In genomic region chr9:133952598-133953550, GRCh38 we compare ENCODE assay signal across 18 cellular contexts. TPM values are rescaled to one million over a fixed set of nuclear protein-coding genes. Genes with fewer than 3 reads are reported as not detected.
A peak's percentile ranks its signal among the peaks of the same experiment; 100 is the strongest.
DNase-seq lines count a peak whose midpoint lies in the region; ATAC-seq and TF ChIP-seq lines count a peak whose summit lies in the region.
"Had no signal": no experiment of that assay in that cellular context is flagged by ENCODE, and none has a peak within 500 bp of the region (broad histone marks: within the 10 kb centered on the region; RNA-seq: fewer than 3 reads in every experiment).

No MANE protein-coding gene starts in this region.

- peaks cover 20 to 34% of the 10 kb centered on the region in 2 experiments for H3K36me3 ChIP-seq in trophoblast cell (ENCODE audit: control insufficient read depth in 1 of 2, insufficient read depth in 2 of 2, low read length in 2 of 2)
- H3K36me3 ChIP-seq: HAP-1 had no signal

- H4K8ac ChIP-seq in trophoblast cell (ENCODE audit: low read depth, low read length), result no peak overlapping the region

- peaks cover 3% of the 10 kb centered on the region for H3K9me3 ChIP-seq in trophoblast cell (ENCODE audit: insufficient read depth, low read depth, low read length)
- H3K9me3 ChIP-seq: HAP-1, SJSA1 had no signal

- H3K27me3 ChIP-seq in trophoblast cell (ENCODE audit: insufficient read depth, low read length), result no peaks in the 10 kb centered on the region
- H3K27me3 ChIP-seq: SJSA1 had no signal

- no peak for DNase-seq in activated CD4-positive, alpha-beta T cell treated with anti-CD3 and anti-CD28 coated beads for 36 hours
- no peak for DNase-seq in activated CD4-positive, alpha-beta T cell treated with anti-CD3 and anti-CD28 coated beads, Interleukin-2, amount 50 U/mL, for 1 hour
- DNase-seq in glutamatergic neuron, result no peak
- DNase-seq in trophoblast cell, result no peak
- DNase-seq in NCI-H1694 (lab: John Stamatoyannopoulos, UW), result no peak
- no peak for DNase-seq in ACHN
- no peak for DNase-seq in stimulated activated CD8-positive, alpha-beta memory T cell treated with anti-CD3 and anti-CD28 coated beads, Interleukin-4, amount 100 ng/mL, for 48 hours
- DNase-seq: DMS 273 treated with DMSO at 0.1 percent for 48 hours; MV-4-11; NCI-H1417; NCI-H1930; NCI-H526 treated with DMSO at 0.1 percent for 48 hours; NK-92 treated with Interleukin-12 subunit alpha and Interleukin-12 subunit beta, amount 100 ng/mL, for 24 hours; RPMI8226 had no signal

- H3K36me3 Mint-ChIP-seq in activated CD4-positive, alpha-beta T cell treated with anti-CD3 and anti-CD28 coated beads for 36 hours (ENCODE audit: low read depth), result no peaks in the 10 kb centered on the region
- H3K36me3 Mint-ChIP-seq in IgD-negative memory B cell, result no peaks in the 10 kb centered on the region
- H3K36me3 Mint-ChIP-seq in glutamatergic neuron (ENCODE audit: unreplicated experiment), result no peaks in the 10 kb centered on the region

- H3K79me1 ChIP-seq in trophoblast cell (ENCODE audit: low read length), result peaks cover 13% of the 10 kb centered on the region

- no peak overlapping the region for H2BK12ac ChIP-seq in trophoblast cell (ENCODE audit: low read length)

- no peak overlapping the region for H2BK5ac ChIP-seq in trophoblast cell (ENCODE audit: low read depth, low read length, poor library complexity)

- no peak overlapping the region for H3K27ac ChIP-seq in trophoblast cell (ENCODE audit: low read depth, low read length)
- H3K27ac ChIP-seq: C4-2B, SJSA1 had no signal

- in situ Hi-C loops in ACHN (cut with HindIII; ENCODE audit: low pct_ligation_motif_present, low pct_unique_long_range_greater_than_20kb, low sequenced_read_pairs), result no loop called here

- H3K18ac ChIP-seq in trophoblast cell (ENCODE audit: low read length), result no peak overlapping the region

- H3K9ac ChIP-seq in trophoblast cell (ENCODE audit: low read length), result no peak overlapping the region

- no peak overlapping the region for H4K91ac ChIP-seq in trophoblast cell (ENCODE audit: low read depth, low read length)

- H3K4me1 Mint-ChIP-seq in activated CD4-positive, alpha-beta T cell treated with anti-CD3 and anti-CD28 coated beads for 36 hours, result peaks cover 26% of the 10 kb centered on the region
- H3K4me1 Mint-ChIP-seq in IgD-negative memory B cell (peaks cover 36 to 48% (median 43%) of the 10 kb centered on the region in 3 donors), glutamatergic neuron (ENCODE audit: low read depth, unreplicated experiment) (peaks cover 48% of the 10 kb centered on the region)

- H3K4ac ChIP-seq in trophoblast cell (ENCODE audit: low read depth, low read length), result peak overlapping the region; percentile 56

- peaks cover 32 to 38% of the 10 kb centered on the region in 2 experiments for H3K4me1 ChIP-seq in trophoblast cell (ENCODE audit: control insufficient read depth in 1 of 2, insufficient read depth in 2 of 2, low read length in 2 of 2)

- no peak overlapping the region for H2BK120ac ChIP-seq in trophoblast cell (ENCODE audit: insufficient read depth, low read length, poor library complexity)

- H3K9me3 Mint-ChIP-seq in activated CD4-positive, alpha-beta T cell treated with anti-CD3 and anti-CD28 coated beads for 36 hours (ENCODE audit: low read depth), result no peaks in the 10 kb centered on the region
- H3K9me3 Mint-ChIP-seq in IgD-negative memory B cell (no peaks in the 10 kb centered on the region), glutamatergic neuron (ENCODE audit: unreplicated experiment) (peaks cover 23% of the 10 kb centered on the region)

- CTCF ChIA-PET in activated CD4-positive, alpha-beta T cell treated with anti-CD3 and anti-CD28 coated beads for 36 hours (lab: Charles Lee), result no interaction called here

- H4K12ac ChIP-seq in trophoblast cell (ENCODE audit: low read depth, low read length), result no peak overlapping the region

- H3K27me3 Mint-ChIP-seq in activated CD4-positive, alpha-beta T cell treated with anti-CD3 and anti-CD28 coated beads for 36 hours, result no peaks in the 10 kb centered on the region
- no peaks in the 10 kb centered on the region for H3K27me3 Mint-ChIP-seq in IgD-negative memory B cell
- peaks cover 24% of the 10 kb centered on the region for H3K27me3 Mint-ChIP-seq in glutamatergic neuron (ENCODE audit: unreplicated experiment)

- TF ChIP-seq CTCF in glutamatergic neuron (IDR thresholded peaks at IDR 0.05; ENCODE audit: partially characterized antibody, unreplicated experiment), result no peak

- no peak overlapping the region for H3K23ac ChIP-seq in trophoblast cell (ENCODE audit: low read length)

- H2AK5ac ChIP-seq in trophoblast cell (ENCODE audit: low read length), result no peak overlapping the region

- no peak overlapping the region for H3K4me3 Mint-ChIP-seq in activated CD4-positive, alpha-beta T cell treated with anti-CD3 and anti-CD28 coated beads for 36 hours
- H3K4me3 Mint-ChIP-seq in IgD-negative memory B cell, result no peak overlapping the region
- H3K4me3 Mint-ChIP-seq in glutamatergic neuron (ENCODE audit: unreplicated experiment), result no peak overlapping the region

- no peak overlapping the region for H3K14ac ChIP-seq in trophoblast cell (ENCODE audit: low read length)

- POLR2A ChIA-PET in activated CD4-positive, alpha-beta T cell treated with anti-CD3 and anti-CD28 coated beads for 36 hours (lab: Charles Lee), result no interaction called here

- H3K4me3 ChIP-seq in trophoblast cell (ENCODE audit: low read depth, low read length), result no peak overlapping the region
- H3K4me3 ChIP-seq: HAP-1, SJSA1 had no signal

- H2AFZ ChIP-seq in trophoblast cell (ENCODE audit: insufficient read depth, low read length, poor library complexity), result no peak overlapping the region

- no peak overlapping the region for H3K4me2 ChIP-seq in trophoblast cell (ENCODE audit: low read length)

- peak overlapping the region; percentile 13 for H3K27ac Mint-ChIP-seq in activated CD4-positive, alpha-beta T cell treated with anti-CD3 and anti-CD28 coated beads for 36 hours
- H3K27ac Mint-ChIP-seq in IgD-negative memory B cell (peak overlapping the region in 2 of 3 donors; percentile 47 to 81), glutamatergic neuron (ENCODE audit: unreplicated experiment) (peak overlapping the region; percentile 59)

- WGBS in trophoblast cell (ENCODE audit: extremely low coverage, insufficient coverage, insufficient read length), result no CpG with 5 or more reads among the region's 18 CpGs

- intact Hi-C loops in activated CD4-positive, alpha-beta T cell treated with anti-CD3 and anti-CD28 coated beads for 36 hours (cut with DNase I, micrococcal nuclease), result no loop called here

- H3K79me2 ChIP-seq in trophoblast cell (ENCODE audit: control insufficient read depth, insufficient read depth, low read length, poor library complexity), result peaks cover 45% of the 10 kb centered on the region

- ATAC-seq in activated CD4-positive, alpha-beta T cell treated with anti-CD3 and anti-CD28 coated beads for 36 hours, result no peak

RNA-seq across cellular contexts. Expression of gene VAV2, which starts 39.2 kb away (rescaled TPM):
- 1 to 10 TPM; 5.1 to 6.5 TPM for total RNA-seq in activated CD4-positive, alpha-beta T cell treated with anti-CD3 and anti-CD28 coated beads for 36 hours
- 28.7 TPM for polyA plus RNA-seq in IgD-negative memory B cell
- total RNA-seq in glutamatergic neuron (ENCODE audit: unreplicated experiment), result 270 TPM
- polyA plus RNA-seq in trophoblast cell (2013), result 54.6 and 55.9 TPM in 2 replicates

Comparison
In these comparisons a context has a peak if more than half of its experiments do, and no peak if none do; other contexts are left out.
1. H3K27ac Mint-ChIP-seq: peak in every context shown above with its lines; median percentile 64 in IgD-negative memory B cell; 59 in glutamatergic neuron; 13 in activated CD4-positive, alpha-beta T cell treated with anti-CD3 and anti-CD28 coated beads for 36 hours.
2. RNA of gene VAV2, which starts 39.2 kb away (total RNA-seq): 270 TPM in glutamatergic neuron (single experiment); 5.1 to 6.5 TPM in activated CD4-positive, alpha-beta T cell treated with anti-CD3 and anti-CD28 coated beads for 36 hours; every median in the first group is over 10 times any median in the second.